ENCODE assay signal across 1 cellular context in genomic region chr4:159191989-159192388, GRCh38.
TF ChIP-seq lines count a peak whose summit lies in the region.

No MANE protein-coding gene starts in this region.

TF ChIP-seq in IMR-90, 13 proteins besides CTCF, POLR2A, EP300 and RAD21:
- TF ChIP-seq NFE2L2 (IDR thresholded peaks at IDR 0.05; ENCODE audit: low read depth, low read length): no peak
- TF ChIP-seq CHD1 (IDR thresholded peaks at IDR 0.05; ENCODE audit: low read depth, low read length): no peak
- no peak for TF ChIP-seq ELK1 (IDR thresholded peaks at IDR 0.05; ENCODE audit: borderline replicate concordance, low read depth, low read length)
- TF ChIP-seq MAFK (IDR thresholded peaks at IDR 0.05; ENCODE audit: low read depth, low read length): peak; percentile 20; the same call in 1 of the 2 replicates
- no peak for TF ChIP-seq MXI1 (IDR thresholded peaks at IDR 0.05; ENCODE audit: borderline replicate concordance, low read depth, low read length)
- no peak for TF ChIP-seq MAZ (IDR thresholded peaks at IDR 0.05; ENCODE audit: borderline replicate concordance, low read depth, low read length)
- TF ChIP-seq RFX5 (IDR thresholded peaks at IDR 0.05; ENCODE audit: low read depth, low read length): no peak
- peak; percentile 70 for TF ChIP-seq SMC3 (IDR thresholded peaks at IDR 0.05; ENCODE audit: low read depth, low read length)
- TF ChIP-seq RCOR1 (IDR thresholded peaks at IDR 0.05; ENCODE audit: insufficient replicate concordance, low read length): no peak
